In the genomic region with DNA sequence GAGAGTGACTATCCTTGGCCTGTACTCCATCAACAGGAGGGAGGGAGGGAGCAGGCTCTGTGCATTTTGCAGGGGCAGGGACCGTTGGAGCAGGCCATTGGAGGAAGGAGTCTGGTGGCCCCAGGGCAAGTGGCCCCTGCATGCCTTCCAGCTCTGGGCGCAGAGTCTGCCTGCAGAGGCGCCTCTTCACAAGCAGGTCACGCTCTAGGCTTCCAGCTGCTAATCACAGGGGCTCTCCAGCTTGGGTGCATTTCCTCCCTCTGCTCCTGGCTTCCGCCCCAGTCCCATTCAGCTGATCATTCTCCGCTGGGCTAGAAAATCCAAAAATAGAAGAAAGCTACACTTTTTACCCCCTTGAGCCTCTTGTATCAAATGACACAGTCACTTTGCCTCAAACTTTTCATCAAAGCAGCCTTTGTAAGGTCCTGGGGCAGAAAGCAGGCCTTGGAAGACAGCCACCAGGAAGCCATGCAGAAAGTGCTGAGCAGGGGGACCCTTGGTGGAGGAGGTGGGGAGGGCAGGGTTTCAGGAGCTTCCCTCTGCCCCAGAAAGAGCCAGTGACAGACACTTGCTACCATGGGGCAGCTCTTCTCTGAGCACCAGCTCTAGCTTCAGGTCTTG, we compare ENCODE assay signal across 8 cellular contexts. TPM values are rescaled to one million over a fixed set of nuclear protein-coding genes. Genes with fewer than 3 reads are reported as not detected.
A peak's percentile ranks its signal among the peaks of the same experiment; 100 is the strongest.
DNase-seq lines count a peak whose midpoint lies in the region; ATAC-seq and TF ChIP-seq lines count a peak whose summit lies in the region.

No MANE protein-coding gene starts in this region.

- peaks cover 21% of the 10 kb centered on the region for H3K27me3 Mint-ChIP-seq in progenitor cell of endocrine pancreas

- no peak overlapping the region for H3K27ac Mint-ChIP-seq in progenitor cell of endocrine pancreas

- in situ Hi-C loops in astrocyte of the spinal cord (cut with HindIII; ENCODE audit: low sequenced_read_pairs), result no loop called here

- ATAC-seq in GM21737 (IDR thresholded peaks at IDR 0.05; ENCODE audit: unreplicated experiment), result peak; percentile 56

- DNase-seq in C1 segment of cervical spinal cord (lab: John Stamatoyannopoulos, UW), result peak in 13 of 14 donors; percentile 5 to 87 (median 71)
- peak; percentile 9 for DNase-seq in astrocyte of the spinal cord (ENCODE audit: low read depth, low spot score)
- peak; percentile 95 for DNase-seq in medulla oblongata (ENCODE audit: extremely low spot score)
- no peak for DNase-seq in MV-4-11 (lab: John Stamatoyannopoulos, UW)
- no peak for DNase-seq in progenitor cell of endocrine pancreas (ENCODE audit: low spot score, unreplicated experiment)
- DNase-seq in activated CD4-positive, alpha-beta T cell treated with anti-CD3 and anti-CD28 coated beads, Interleukin-2, amount 50 U/mL, for 1 hour, result no peak
- no peak for DNase-seq in stimulated activated CD4-positive, alpha-beta T cell treated with anti-CD3 and anti-CD28 coated beads, Interleukin-12 subunit alpha, Interleukin-12 subunit beta, amount 100 ng/mL, for 4 hours

- no peak overlapping the region for H3K4me3 Mint-ChIP-seq in progenitor cell of endocrine pancreas (ENCODE audit: low read depth)

- H3K9me3 Mint-ChIP-seq in progenitor cell of endocrine pancreas (ENCODE audit: low read depth), result no peaks in the 10 kb centered on the region

- no peak overlapping the region for H3K4me3 ChIP-seq in astrocyte of the spinal cord (ENCODE audit: low read depth, low read length)

- no peaks in the 10 kb centered on the region for H3K36me3 Mint-ChIP-seq in progenitor cell of endocrine pancreas (ENCODE audit: insufficient read depth)

- no peak for TF ChIP-seq CTCF in astrocyte of the spinal cord (IDR thresholded peaks at IDR 0.05; ENCODE audit: low read depth, low read length)
- no peak for TF ChIP-seq CTCF in progenitor cell of endocrine pancreas (IDR thresholded peaks at IDR 0.05; ENCODE audit: unreplicated experiment)

- H3K4me1 Mint-ChIP-seq in progenitor cell of endocrine pancreas (ENCODE audit: low read depth), result no peaks in the 10 kb centered on the region

RNA-seq across cellular contexts. Expression of a gene that starts 11.3 kb away (rescaled TPM):
- not detected in 2 replicates for total RNA-seq in progenitor cell of endocrine pancreas

RNA-seq across cellular contexts. Expression of a gene that starts 51.7 kb away (rescaled TPM):
- 39.9 and 40.7 TPM in 2 replicates for total RNA-seq in progenitor cell of endocrine pancreas

RNA-seq across cellular contexts. Expression of a gene that starts 51.7 kb away (rescaled TPM):
- total RNA-seq in progenitor cell of endocrine pancreas, result 5.1 and 7.4 TPM in 2 replicates

Comparison
In these comparisons a context has a peak if more than half of its experiments do, and no peak if none do; other contexts are left out.
1. DNase-seq: peak in C1 segment of cervical spinal cord (13 of 14), astrocyte of the spinal cord (single experiment) and medulla oblongata (single experiment); none in MV-4-11 (single experiment), progenitor cell of endocrine pancreas (single experiment), activated CD4-positive, alpha-beta T cell treated with anti-CD3 and anti-CD28 coated beads, Interleukin-2, amount 50 U/mL, for 1 hour (single experiment) and stimulated activated CD4-positive, alpha-beta T cell treated with anti-CD3 and anti-CD28 coated beads, Interleukin-12 subunit alpha, Interleukin-12 subunit beta, amount 100 ng/mL, for 4 hours (single experiment).